18 cellular contexts compared by ENCODE assay signal in genomic region chr6:108365488-108365887, GRCh38.
DNase-seq lines count a peak whose midpoint lies in the region; ATAC-seq, FAIRE-seq and TF ChIP-seq lines count a peak whose summit lies in the region.
"Had no signal": no experiment of that assay in that cellular context is flagged by ENCODE, and none has a peak within 500 bp of the region (broad histone marks: within the 10 kb centered on the region; RNA-seq: fewer than 3 reads in every experiment).

No MANE protein-coding gene starts in this region.

- H3K9me3 ChIP-seq in HepG2 (ENCODE audit: low read length) (no peaks in the 10 kb centered on the region), right lobe of liver (no peaks in the 10 kb centered on the region)
- H3K9me3 ChIP-seq: testis had no signal

- CTCF ChIA-PET in HepG2 (lab: Yijun Ruan, JAX; ENCODE audit: low intra/inter-chr PET ratio, low total read pairs) = no interaction called here

- DNase-seq in HepG2 (ENCODE audit: low spot score) = no peak
- DNase-seq in right lobe of liver = no peak
- DNase-seq in NCI-H748 (lab: John Stamatoyannopoulos, UW; ENCODE audit: unreplicated experiment) = peak; percentile 82
- peak; percentile 38 for DNase-seq in fibroblast of mammary gland (ENCODE audit: low read depth)
- DNase-seq in T-helper 9 cell = no peak
- DNase-seq in DMS53 treated with DMSO at 0.1 percent for 48 hours (lab: John Stamatoyannopoulos, UW; ENCODE audit: unreplicated experiment) = no peak
- no peak for DNase-seq in left ventricle myocardium superior
- no peak for DNase-seq in foreskin keratinocyte
- DNase-seq: activated CD4-positive, alpha-beta T cell treated with anti-CD3 and anti-CD28 coated beads, Interleukin-2, amount 50 U/mL, for 48 hours; activated effector memory CD4-positive, alpha-beta T cell treated with anti-CD3 and anti-CD28 coated beads, Interleukin-2, amount 50 U/mL, for 16 hours; CD4-positive, CD25-positive, alpha-beta regulatory T cell; naive B cell; NCI-H1694 treated with DMSO at 0.1 percent for 48 hours; occipital lobe; right cardiac atrium; SHP77 treated with DMSO at 0.1 percent for 48 hours; testis had no signal

- no peak overlapping the region for H3K4me3 ChIP-seq in HepG2 (replicated peaks in 1 of 3; ENCODE audit: insufficient read depth in 1 of 3, low read depth in 2 of 3, low read length in 3 of 3)
- H3K4me3 ChIP-seq in right lobe of liver = no peak overlapping the region
- H3K4me3 ChIP-seq in fibroblast of mammary gland (ENCODE audit: control insufficient read depth, low read depth, low read length) = no peak overlapping the region
- H3K4me3 ChIP-seq: testis had no signal

- POLR2A ChIA-PET in HepG2 (lab: Yijun Ruan, JAX) = no interaction called here

- H3K27me3 ChIP-seq in HepG2 (ENCODE audit: control insufficient read depth in 1 of 2, insufficient read depth in 2 of 2, low read length in 2 of 2) (no peaks in the 10 kb centered on the region), right lobe of liver (no peaks in the 10 kb centered on the region), foreskin keratinocyte (no peaks in the 10 kb centered on the region)
- H3K27me3 ChIP-seq: testis had no signal

- H3K4me1 ChIP-seq in HepG2 (ENCODE audit: insufficient read depth, low read length) = peaks cover 16% of the 10 kb centered on the region
- peaks cover 0 to 26% (median 1%) of the 10 kb centered on the region in 4 donors for H3K4me1 ChIP-seq in right lobe of liver
- peaks cover 4% of the 10 kb centered on the region for H3K4me1 ChIP-seq in foreskin keratinocyte
- H3K4me1 ChIP-seq: testis had no signal

- no peaks in the 10 kb centered on the region for H4K20me1 ChIP-seq in HepG2 (ENCODE audit: insufficient read depth, low read length)

- H2AFZ ChIP-seq in HepG2 (ENCODE audit: low read length) = no peak overlapping the region

- intact Hi-C loops in HepG2 (cut with micrococcal nuclease; ENCODE audit: unreplicated experiment) = no loop called here
- intact Hi-C loops in right lobe of liver (cut with DNase I) = no loop called here
- intact Hi-C loops in left ventricle myocardium superior (cut with micrococcal nuclease) = no loop called here

- FAIRE-seq in HepG2 (lab: Jason Lieb, UNC) = no peak
- FAIRE-seq: bronchial epithelial cell had no signal

- H3K9ac ChIP-seq in HepG2 (ENCODE audit: insufficient read depth, low read depth, low read length) = no peak overlapping the region

- WGBS in HepG2 (ENCODE audit: low lambda C conversion rate) = 98% methylated on average over 1 of the region's 1 CpG
- 80% methylated on average over 1 of the region's 1 CpG for WGBS in right lobe of liver (ENCODE audit: insufficient coverage, low coverage, low lambda C conversion rate, missing lambda C conversion rate)

- TF ChIP-seq CTCF in HepG2 (CRISPR knock-in tag; IDR thresholded peaks at IDR 0.05) = no peak
- TF ChIP-seq CTCF in right lobe of liver (IDR thresholded peaks at IDR 0.05) = no peak
- no peak for TF ChIP-seq CTCF in fibroblast of mammary gland (conservative IDR thresholded peaks at IDR 0.05; ENCODE audit: control insufficient read depth, insufficient read depth, low read depth, low read length)
- TF ChIP-seq CTCF in foreskin keratinocyte (conservative IDR thresholded peaks at IDR 0.05) = no peak

- no peak for TF ChIP-seq RAD21 in HepG2 (CRISPR knock-in tag; IDR thresholded peaks at IDR 0.05)

- H3K4me2 ChIP-seq in HepG2 (ENCODE audit: low read depth, low read length) = no peak overlapping the region

- no peak overlapping the region for H3K27ac ChIP-seq in HepG2 (ENCODE audit: extremely low read length, insufficient read depth, low read length)
- H3K27ac ChIP-seq in right lobe of liver = no peak overlapping the region
- H3K27ac ChIP-seq in foreskin keratinocyte = no peak overlapping the region
- H3K27ac ChIP-seq: testis had no signal

- in situ Hi-C loops in HepG2 (cut with HindIII; ENCODE audit: extremely low pct_ligation_motif_present, low pct_unique_long_range_greater_than_20kb) = no loop called here

- H3K79me2 ChIP-seq in HepG2 (ENCODE audit: insufficient read depth, low read length) = no peaks in the 10 kb centered on the region

- TF ChIP-seq EP300 in HepG2 (IDR thresholded peaks at IDR 0.05; ENCODE audit: low read depth in 2 of 2, low read length in 2 of 2) = no peak
- TF ChIP-seq EP300 in HepG2 (CRISPR knock-in tag; IDR thresholded peaks at IDR 0.05; ENCODE audit: borderline replicate concordance) = no peak

- no peak for TF ChIP-seq POLR2A in HepG2 (IDR thresholded peaks at IDR 0.05; ENCODE audit: insufficient read depth in 1 of 2, low read depth in 2 of 2, low read length in 2 of 2)
- TF ChIP-seq POLR2A in right lobe of liver (IDR thresholded peaks at IDR 0.05) = no peak

- ATAC-seq in HepG2 (no peak), right lobe of liver (no peak), left ventricle myocardium superior (no peak), foreskin keratinocyte (no peak)
- ATAC-seq: right cardiac atrium had no signal

- H3K36me3 ChIP-seq in HepG2 (replicated peaks in 1 of 2; ENCODE audit: control insufficient read depth in 1 of 2, insufficient read depth in 2 of 2, low read length in 2 of 2) = peaks cover 2 to 3% of the 10 kb centered on the region in 2 experiments; a peak in 2 of 5 replicates
- H3K36me3 ChIP-seq in right lobe of liver = no peaks in the 10 kb centered on the region

- BruUV-seq in HepG2 (replicated peaks; lab: Mats Ljungman, UMichigan) = no TSS peak

TF ChIP-seq in HepG2, 621 proteins besides CTCF, POLR2A, EP300 and RAD21:
- TF ChIP-seq, protein P1, sequence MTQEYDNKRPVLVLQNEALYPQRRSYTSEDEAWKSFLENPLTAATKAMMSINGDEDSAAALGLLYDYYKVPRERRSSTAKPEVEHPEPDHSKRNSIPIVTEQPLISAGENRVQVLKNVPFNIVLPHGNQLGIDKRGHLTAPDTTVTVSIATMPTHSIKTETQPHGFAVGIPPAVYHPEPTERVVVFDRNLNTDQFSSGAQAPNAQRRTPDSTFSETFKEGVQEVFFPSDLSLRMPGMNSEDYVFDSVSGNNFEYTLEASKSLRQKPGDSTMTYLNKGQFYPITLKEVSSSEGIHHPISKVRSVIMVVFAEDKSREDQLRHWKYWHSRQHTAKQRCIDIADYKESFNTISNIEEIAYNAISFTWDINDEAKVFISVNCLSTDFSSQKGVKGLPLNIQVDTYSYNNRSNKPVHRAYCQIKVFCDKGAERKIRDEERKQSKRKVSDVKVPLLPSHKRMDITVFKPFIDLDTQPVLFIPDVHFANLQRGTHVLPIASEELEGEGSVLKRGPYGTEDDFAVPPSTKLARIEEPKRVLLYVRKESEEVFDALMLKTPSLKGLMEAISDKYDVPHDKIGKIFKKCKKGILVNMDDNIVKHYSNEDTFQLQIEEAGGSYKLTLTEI (CRISPR knock-in tag; conservative IDR thresholded peaks at IDR 0.05) = no peak
- TF ChIP-seq CEBPB (IDR thresholded peaks at IDR 0.05; ENCODE audit: borderline replicate concordance, low read depth, low read length) (peak; percentile 47; the same call in 1 of the 2 replicates), ZNF569 (CRISPR knock-in tag; IDR thresholded peaks at IDR 0.05; ENCODE audit: borderline replicate concordance) (no peak)

Comparison
In these comparisons a context has a peak if more than half of its experiments do, and no peak if none do; other contexts are left out.
1. DNase-seq: peak in NCI-H748 (single experiment) and fibroblast of mammary gland (single experiment); none in HepG2 (single experiment), right lobe of liver (0 of 3), T-helper 9 cell (single experiment), DMS53 treated with DMSO at 0.1 percent for 48 hours (single experiment), left ventricle myocardium superior (single experiment) and foreskin keratinocyte (0 of 2).